8 cellular contexts compared by ENCODE assay signal in genomic region chrX:128975716-128976115, GRCh38.
DNase-seq lines count a peak whose midpoint lies in the region; ATAC-seq, FAIRE-seq and TF ChIP-seq lines count a peak whose summit lies in the region.

No MANE protein-coding gene starts in this region.

- no peak overlapping the region for H3K27ac ChIP-seq in Karpas-422 (ENCODE audit: low read length)
- H3K27ac ChIP-seq in kidney (ENCODE audit: low read depth in 2 of 2, low read length in 2 of 2) = no peak overlapping the region

- CTCF ChIA-PET in activated CD8-positive, alpha-beta T cell treated with anti-CD3 and anti-CD28 coated beads, Interleukin-2, amount 10 ng/mL, durations not matched to agents 7 days and 5 days (lab: Charles Lee) = no interaction called here

- TF ChIP-seq CTCF in D721Med (IDR thresholded peaks at IDR 0.05; ENCODE audit: insufficient read depth, missing control alignments) = peak; percentile 59
- TF ChIP-seq CTCF in kidney (IDR thresholded peaks at IDR 0.05; ENCODE audit: borderline replicate concordance, extremely low read depth, insufficient read depth) = peak; percentile 41
- no peak for TF ChIP-seq CTCF in lower leg skin (IDR thresholded peaks at IDR 0.05)

- 6 to 23% methylated on average over 2 to 6 of the region's 6 CpGs for WGBS in lower leg skin, 2 donors

- ATAC-seq in GM18907 (IDR thresholded peaks at IDR 0.05; ENCODE audit: unreplicated experiment) = peak; percentile 84
- ATAC-seq in activated CD8-positive, alpha-beta T cell treated with anti-CD3 and anti-CD28 coated beads, Interleukin-2, amount 10 ng/mL, durations not matched to agents 7 days and 5 days = no peak

- H3K36me3 ChIP-seq in Karpas-422 (ENCODE audit: insufficient read depth, low read length) (no peaks in the 10 kb centered on the region), kidney (ENCODE audit: control insufficient read depth in 1 of 2, insufficient read depth in 2 of 2, low read length in 2 of 2) (no peaks in the 10 kb centered on the region)

- no peaks in the 10 kb centered on the region for H3K36me3 Mint-ChIP-seq in activated CD8-positive, alpha-beta T cell treated with anti-CD3 and anti-CD28 coated beads, Interleukin-2, amount 10 ng/mL, durations not matched to agents 7 days and 5 days (ENCODE audit: low read depth)

- TF ChIP-seq POLR2A in lower leg skin (IDR thresholded peaks at IDR 0.05) = no peak

- no peak overlapping the region for H3K4me3 Mint-ChIP-seq in activated CD8-positive, alpha-beta T cell treated with anti-CD3 and anti-CD28 coated beads, Interleukin-2, amount 10 ng/mL, durations not matched to agents 7 days and 5 days

- H3K4me3 ChIP-seq in Karpas-422 (ENCODE audit: low read length) (no peak overlapping the region), kidney (ENCODE audit: low read length in 2 of 2) (no peak overlapping the region), lower leg skin (ENCODE audit: low read depth, poor library complexity, severe bottlenecking) (no peak overlapping the region)

- H3K9ac ChIP-seq in Karpas-422 (ENCODE audit: low read length) = no peak overlapping the region
- no peak overlapping the region for H3K9ac ChIP-seq in kidney (ENCODE audit: low read length in 2 of 2)

- H3K4me2 ChIP-seq in Karpas-422 (ENCODE audit: low read depth, low read length, poor library complexity, severe bottlenecking) = no peak overlapping the region

- no peaks in the 10 kb centered on the region for H3K79me2 ChIP-seq in Karpas-422 (ENCODE audit: low read length)

- no peak for DNase-seq in D721Med (ENCODE audit: insufficient read length, low spot score)
- peak; percentile 74 for DNase-seq in Karpas-422
- DNase-seq in activated CD8-positive, alpha-beta T cell treated with anti-CD3 and anti-CD28 coated beads, Interleukin-2, amount 10 ng/mL, durations not matched to agents 7 days and 5 days = peak; percentile 20
- DNase-seq in kidney = no peak
- DNase-seq in lower leg skin (ENCODE audit: low spot score in 2 of 2) = no peak
- DNase-seq in NCI-H128 (lab: John Stamatoyannopoulos, UW; ENCODE audit: unreplicated experiment) = no peak
- no peak for DNase-seq in H4 (ENCODE audit: low spot score)

- POLR2A ChIA-PET in activated CD8-positive, alpha-beta T cell treated with anti-CD3 and anti-CD28 coated beads, Interleukin-2, amount 10 ng/mL, durations not matched to agents 7 days and 5 days (lab: Charles Lee) = no interaction called here

- no peaks in the 10 kb centered on the region for H3K27me3 Mint-ChIP-seq in activated CD8-positive, alpha-beta T cell treated with anti-CD3 and anti-CD28 coated beads, Interleukin-2, amount 10 ng/mL, durations not matched to agents 7 days and 5 days (ENCODE audit: low read depth)

- intact Hi-C loops in kidney (cut with DNase I) = no loop called here
- intact Hi-C loops in lower leg skin (cut with DNase I; ENCODE audit: low total_unique reads) = no loop called here

- H3K27me3 ChIP-seq in Karpas-422 (ENCODE audit: low read length) = no peaks in the 10 kb centered on the region

- no peaks in the 10 kb centered on the region for H3K9me2 ChIP-seq in Karpas-422 (replicated peaks; ENCODE audit: insufficient read depth, low read length)

- FAIRE-seq in D721Med (lab: Jason Lieb, UNC) (no peak), kidney (lab: Jason Lieb, UNC) (no peak)

- H3K27ac Mint-ChIP-seq in activated CD8-positive, alpha-beta T cell treated with anti-CD3 and anti-CD28 coated beads, Interleukin-2, amount 10 ng/mL, durations not matched to agents 7 days and 5 days = no peak overlapping the region

- H3K4me1 ChIP-seq in Karpas-422 (ENCODE audit: low read length) (no peaks in the 10 kb centered on the region), kidney (ENCODE audit: control insufficient read depth in 1 of 2, insufficient read depth in 1 of 2, low read depth in 1 of 2, low read length in 2 of 2) (no peaks in the 10 kb centered on the region)

- H3K9me3 Mint-ChIP-seq in activated CD8-positive, alpha-beta T cell treated with anti-CD3 and anti-CD28 coated beads, Interleukin-2, amount 10 ng/mL, durations not matched to agents 7 days and 5 days (ENCODE audit: insufficient read depth) = no peaks in the 10 kb centered on the region

- no peaks in the 10 kb centered on the region for H3K4me1 Mint-ChIP-seq in activated CD8-positive, alpha-beta T cell treated with anti-CD3 and anti-CD28 coated beads, Interleukin-2, amount 10 ng/mL, durations not matched to agents 7 days and 5 days (ENCODE audit: low read depth)

- H3K9me3 ChIP-seq in Karpas-422 (ENCODE audit: low read length) (no peaks in the 10 kb centered on the region), kidney (ENCODE audit: control insufficient read depth in 1 of 2, low read length in 2 of 2) (no peaks in the 10 kb centered on the region)

- H4K20me1 ChIP-seq in Karpas-422 (ENCODE audit: insufficient read depth, low read depth, low read length) = no peaks in the 10 kb centered on the region

- no peak overlapping the region for H2AFZ ChIP-seq in Karpas-422 (ENCODE audit: low read length)

Comparison
In these comparisons a context has a peak if more than half of its experiments do, and no peak if none do; other contexts are left out.
1. DNase-seq: peak in Karpas-422 (single experiment) and activated CD8-positive, alpha-beta T cell treated with anti-CD3 and anti-CD28 coated beads, Interleukin-2, amount 10 ng/mL, durations not matched to agents 7 days and 5 days (single experiment); none in D721Med (single experiment), kidney (single experiment), lower leg skin (0 of 2), NCI-H128 (single experiment) and H4 (single experiment).
2. CTCF ChIP-seq: peak in D721Med (single experiment) and kidney (single experiment); none in lower leg skin (0 of 3).